In genomic region chr9:89848060-89849040, GRCh38 we compare ENCODE assay signal across 23 cellular contexts.
DNase-seq lines count a peak whose midpoint lies in the region; ATAC-seq, FAIRE-seq and TF ChIP-seq lines count a peak whose summit lies in the region.
"Had no signal": no experiment of that assay in that cellular context is flagged by ENCODE, and none has a peak within 500 bp of the region (broad histone marks: within the 10 kb centered on the region; RNA-seq: fewer than 3 reads in every experiment).

No MANE protein-coding gene starts in this region.

- H3K9me3 ChIP-seq in K562 (replicated peaks; ENCODE audit: control insufficient read depth, insufficient read depth, low read depth, low read length) (no peaks in the 10 kb centered on the region), mesenchymal stem cell (ENCODE audit: control insufficient read depth, low read length) (no peaks in the 10 kb centered on the region), upper lobe of right lung (no peaks in the 10 kb centered on the region)
- H3K9me3 ChIP-seq: Peyer's patch had no signal

- H3K4me3 ChIP-seq in K562 (no peak overlapping the region), mesenchymal stem cell (ENCODE audit: insufficient read depth in 1 of 2, low read depth in 1 of 2, low read length in 2 of 2) (no peak overlapping the region), upper lobe of right lung (no peak overlapping the region)
- H3K4me3 ChIP-seq: Peyer's patch, SJCRH30 had no signal

- H4K91ac ChIP-seq in mesenchymal stem cell (ENCODE audit: low read length): peak overlapping the region; percentile 5

- no peaks in the 10 kb centered on the region for H4K20me1 ChIP-seq in K562 (replicated peaks; ENCODE audit: control insufficient read depth, insufficient read depth, low read length)

- FAIRE-seq in K562 (lab: Jason Lieb, UNC): no peak
- FAIRE-seq: A204.1 had no signal

- H3K27ac ChIP-seq in K562 (ENCODE audit: extremely low read depth, low read depth, low read length) (no peak overlapping the region), mesenchymal stem cell (ENCODE audit: low read length, poor library complexity, severe bottlenecking) (no peak overlapping the region), upper lobe of right lung (no peak overlapping the region)
- H3K27ac ChIP-seq: Peyer's patch, SJCRH30 had no signal

- H3K27me3 ChIP-seq in K562 (ENCODE audit: control insufficient read depth in 2 of 2, insufficient read depth in 2 of 2, low read length in 2 of 2) (peaks cover 0 to 14% of the 10 kb centered on the region in 2 experiments; a peak in 2 of 5 replicates), mesenchymal stem cell (ENCODE audit: control insufficient read depth in 1 of 2, insufficient read depth in 1 of 2, low read length in 2 of 2) (peaks cover 4 to 24% of the 10 kb centered on the region in 2 experiments), upper lobe of right lung (no peaks in the 10 kb centered on the region)
- H3K27me3 ChIP-seq: Peyer's patch, SJCRH30 had no signal

- H3K4me2 ChIP-seq in K562 (ENCODE audit: insufficient read depth, low read length) (no peak overlapping the region), mesenchymal stem cell (ENCODE audit: low read length, poor library complexity, severe bottlenecking) (no peak overlapping the region)

- peak overlapping the region in 1 of 2 experiments; percentile 19 for H3K14ac ChIP-seq in mesenchymal stem cell (ENCODE audit: low read length in 2 of 2)

- H3K79me1 ChIP-seq in mesenchymal stem cell (replicated peaks; ENCODE audit: low read length, poor library complexity, severe bottlenecking): no peaks in the 10 kb centered on the region

- no peak for TF ChIP-seq RAD21 in K562 (CRISPR knock-in tag; conservative IDR thresholded peaks at IDR 0.05 in 1 of 2, IDR thresholded peaks at IDR 0.05 in 1 of 2)

- CTCF ChIA-PET in K562 (lab: Yijun Ruan, JAX; ENCODE audit: low intra/inter-chr PET ratio): no interaction called here

- no peak overlapping the region for H2BK15ac ChIP-seq in mesenchymal stem cell (ENCODE audit: low read depth, poor library complexity, severe bottlenecking)

- BruUV-seq in K562 (replicated peaks; lab: Mats Ljungman, UMichigan): no TSS peak

- H3K36me3 ChIP-seq in K562 (ENCODE audit: control insufficient read depth, insufficient read depth, low read length) (no peaks in the 10 kb centered on the region), mesenchymal stem cell (ENCODE audit: control insufficient read depth in 1 of 2, insufficient read depth in 2 of 2, low read depth in 1 of 2, low read length in 2 of 2) (no peaks in the 10 kb centered on the region), upper lobe of right lung (no peaks in the 10 kb centered on the region)
- H3K36me3 ChIP-seq: Peyer's patch, SJCRH30 had no signal

- no peak overlapping the region for H3K4ac ChIP-seq in mesenchymal stem cell (ENCODE audit: low read depth in 1 of 2, low read length in 2 of 2)

- H3K9ac ChIP-seq in K562 (ENCODE audit: insufficient read depth in 1 of 2, low read depth in 2 of 2, low read length in 2 of 2) (no peak overlapping the region), mesenchymal stem cell (ENCODE audit: low read length) (no peak overlapping the region)

- POLR2A ChIA-PET in K562 (lab: Yijun Ruan, JAX): no interaction called here

- H3K18ac ChIP-seq in mesenchymal stem cell (ENCODE audit: low read depth in 1 of 2, low read length in 2 of 2): no peak overlapping the region

- H2BK12ac ChIP-seq in mesenchymal stem cell (ENCODE audit: low read length in 2 of 2): no peak overlapping the region

- in situ Hi-C loops in K562 (cut with MboI): no loop called here

- no peaks in the 10 kb centered on the region for H3K9me1 ChIP-seq in K562 (ENCODE audit: control insufficient read depth, insufficient read depth, low read length)

- TF ChIP-seq POLR2A in K562 (conservative IDR thresholded peaks at IDR 0.05): no peak

- H2AK5ac ChIP-seq in mesenchymal stem cell (ENCODE audit: low read length, severe bottlenecking): no peak overlapping the region

- DNase-seq in cardiac septum (ENCODE audit: low spot score) (peak; percentile 61), left cardiac atrium (no peak), K562 (ENCODE audit: extremely low read depth in 1 of 4, low spot score in 3 of 4) (no peak), mesenchymal stem cell (no peak), upper lobe of right lung (peak; percentile 44), HPDE6-E6E7 (ENCODE audit: extremely low spot score) (no peak)
- DNase-seq: CD4-positive, alpha-beta T cell; COR-L47; DMS79; H7; HFFc6; KBM-7; MM.1S; NCI-H1092; NCI-H1436 treated with DMSO at 0.1 percent for 48 hours; NCI-H1930; NCI-H2171; NCI-H524 treated with DMSO at 0.1 percent for 48 hours; NCI-H82; SJCRH30 had no signal

- H3K79me2 ChIP-seq in K562 (ENCODE audit: control insufficient read depth, insufficient read depth, low read length): no peaks in the 10 kb centered on the region

- H3K23ac ChIP-seq in mesenchymal stem cell (ENCODE audit: low read length in 2 of 2): no peak overlapping the region

- 5% methylated on average over 15 of the region's 20 CpGs for WGBS in K562 (ENCODE audit: insufficient coverage, low coverage, missing lambda C conversion rate)
- WGBS in mesenchymal stem cell: 93% methylated on average over 18 of the region's 20 CpGs

- no peak overlapping the region for H2AFZ ChIP-seq in K562 (ENCODE audit: low read depth, low read length)
- H2AFZ ChIP-seq in mesenchymal stem cell (ENCODE audit: low read depth, low read length): no peak overlapping the region

- intact Hi-C loops in cardiac septum (cut with DNase I) (no loop called here), left cardiac atrium (cut with DNase I) (no loop called here), K562 (cut with micrococcal nuclease) (no loop called here), upper lobe of right lung (cut with DNase I) (no loop called here)

- H4K8ac ChIP-seq in mesenchymal stem cell (ENCODE audit: low read length): no peak overlapping the region

- ATAC-seq in left cardiac atrium (no peak), K562 (no peak), upper lobe of right lung (no peak), HG02642 (IDR thresholded peaks at IDR 0.05; ENCODE audit: poor library complexity, unreplicated experiment) (no peak)

- H2BK5ac ChIP-seq in mesenchymal stem cell (ENCODE audit: low read depth, low read length, poor library complexity, severe bottlenecking): no peak overlapping the region

- no peak for TF ChIP-seq EP300 in K562 (IDR thresholded peaks at IDR 0.05; ENCODE audit: low read length)

- TF ChIP-seq CTCF in K562 (IDR thresholded peaks at IDR 0.05 in 2 of 3, conservative IDR thresholded peaks at IDR 0.05 in 1 of 3; ENCODE audit: insufficient read depth in 2 of 3, low read depth in 1 of 3, low read length in 3 of 3) (no peak), upper lobe of right lung (IDR thresholded peaks at IDR 0.05) (no peak)

- H3K4me1 ChIP-seq in K562 (replicated peaks in 1 of 2; ENCODE audit: control insufficient read depth in 2 of 2, insufficient read depth in 2 of 2, low read length in 2 of 2): no peaks in the 10 kb centered on the region
- peaks cover 4% of the 10 kb centered on the region for H3K4me1 ChIP-seq in mesenchymal stem cell (ENCODE audit: control insufficient read depth, insufficient read depth, low read depth, low read length)
- H3K4me1 ChIP-seq in upper lobe of right lung: peaks cover 12% of the 10 kb centered on the region
- H3K4me1 ChIP-seq: Peyer's patch had no signal

- no peak overlapping the region for H2BK120ac ChIP-seq in mesenchymal stem cell (ENCODE audit: low read depth, low read length)

TF ChIP-seq in K562, 482 proteins besides CTCF, POLR2A, EP300 and RAD21:
- TF ChIP-seq ZNF282 (CRISPR knock-in tag; IDR thresholded peaks at IDR 0.05): no peak
- TF ChIP-seq MAFG (tag; conservative IDR thresholded peaks at IDR 0.05): 0 out of 2 replicates have a peak, but pooled peaks have one; percentile 21
- peak; percentile 53 for TF ChIP-seq ZNF316 (IDR thresholded peaks at IDR 0.05)
- peak; percentile 30; the same call in 1 of the 2 replicates for TF ChIP-seq C11orf30 (IDR thresholded peaks at IDR 0.05; ENCODE audit: low read depth)

Comparison
In these comparisons a context has a peak if more than half of its experiments do, and no peak if none do; other contexts are left out.
1. DNase-seq: peak in cardiac septum (single experiment) and upper lobe of right lung (single experiment); none in left cardiac atrium (single experiment), K562 (0 of 4), mesenchymal stem cell (single experiment) and HPDE6-E6E7 (single experiment).